Comparison of ENCODE assay signal across 24 cellular contexts in the genomic region with DNA sequence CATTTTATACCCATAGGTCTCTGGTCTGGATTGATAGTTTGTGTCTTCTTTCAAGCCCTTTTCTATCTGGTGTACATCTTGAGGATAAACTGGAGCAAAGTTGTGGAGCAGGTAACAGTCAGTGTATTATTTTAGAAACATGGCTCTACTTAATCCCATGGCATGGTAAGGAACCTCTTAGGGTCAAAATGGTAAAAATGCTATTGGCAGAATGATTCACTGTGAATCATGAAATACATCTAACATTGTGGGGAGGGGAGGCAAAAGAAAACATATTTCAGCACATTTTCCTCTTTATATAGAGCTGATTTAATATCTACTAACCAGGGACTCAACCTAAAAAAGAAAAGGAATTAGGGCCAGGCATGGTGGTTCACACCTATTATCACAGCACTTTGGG. TPM values are rescaled to one million over a fixed set of nuclear protein-coding genes. Genes with fewer than 3 reads are reported as not detected.
DNase-seq lines count a peak whose midpoint lies in the region; ATAC-seq and TF ChIP-seq lines count a peak whose summit lies in the region.
"Had no signal": no experiment of that assay in that cellular context is flagged by ENCODE, and none has a peak within 500 bp of the region (broad histone marks: within the 10 kb centered on the region; RNA-seq: fewer than 3 reads in every experiment).

No MANE protein-coding gene starts in this region.

- TF ChIP-seq CTCF in 22Rv1 (IDR thresholded peaks at IDR 0.05) (no peak), chondrocyte (IDR thresholded peaks at IDR 0.05) (no peak), GM20000 (IDR thresholded peaks at IDR 0.05; ENCODE audit: extremely low read depth, missing control alignments) (no peak)

- peak overlapping the region; percentile 33 for H3K27ac Mint-ChIP-seq in chondrocyte (ENCODE audit: unreplicated experiment)
- H3K27ac Mint-ChIP-seq: CD14-positive monocyte; CD8-positive, alpha-beta memory T cell; HFFc6; T-cell had no signal

- no peak for ATAC-seq in left cardiac atrium
- no peak for ATAC-seq in HG02981 (IDR thresholded peaks at IDR 0.05; ENCODE audit: unreplicated experiment)
- ATAC-seq: T-cell had no signal

- H3K4me3 Mint-ChIP-seq in chondrocyte (ENCODE audit: unreplicated experiment) = no peak overlapping the region
- H3K4me3 Mint-ChIP-seq: CD14-positive monocyte; CD8-positive, alpha-beta memory T cell; HFFc6; T-cell had no signal

- H3K27ac ChIP-seq in 22Rv1 = peak overlapping the region; percentile 93
- H3K27ac ChIP-seq: GM23248, Peyer's patch had no signal

- H3K4me1 Mint-ChIP-seq in chondrocyte (ENCODE audit: low read depth) = peaks cover 16% of the 10 kb centered on the region
- H3K4me1 Mint-ChIP-seq: CD14-positive monocyte; CD8-positive, alpha-beta memory T cell; T-cell had no signal

- H3K36me3 Mint-ChIP-seq in chondrocyte (ENCODE audit: low read depth) = no peaks in the 10 kb centered on the region
- H3K36me3 Mint-ChIP-seq: CD14-positive monocyte; CD8-positive, alpha-beta memory T cell; T-cell had no signal

- H3K9me3 Mint-ChIP-seq in chondrocyte (ENCODE audit: low read depth) = no peaks in the 10 kb centered on the region
- H3K9me3 Mint-ChIP-seq: CD8-positive, alpha-beta memory T cell; HFFc6; T-cell had no signal

- peaks cover 2% of the 10 kb centered on the region for H3K27me3 Mint-ChIP-seq in chondrocyte (ENCODE audit: low read depth)

- DNase-seq in EL (peak; percentile 14), M059J (ENCODE audit: low read depth) (peak; percentile 18), chondrocyte (ENCODE audit: low spot score) (no peak), left cardiac atrium (no peak), GM20000 (ENCODE audit: low spot score) (no peak)
- DNase-seq: ACHN; BE2C; CD8-positive, alpha-beta memory T cell; DMS79 treated with DMSO at 0.1 percent for 48 hours; GM23248; HFFc6; IMR-90; KG1; NCI-H1092; NCI-H1417 treated with DMSO at 0.1 percent for 48 hours; NCI-H1694 treated with DMSO at 0.1 percent for 48 hours; NCI-H2081; NCI-H2227 treated with DMSO at 0.1 percent for 48 hours; NCI-H526 treated with DMSO at 0.1 percent for 48 hours; Peyer's patch; T-cell had no signal

- intact Hi-C loops in left cardiac atrium (cut with DNase I) = no loop called here

RNA-seq across cellular contexts. Expression of a gene that starts 17.9 kb away (rescaled TPM):
- 62.5 and 81.8 TPM in 2 replicates for total RNA-seq in M059J (2014; rRNA removed; shearing (Covaris generic))
- total RNA-seq in chondrocyte (26.5 to 43.6 TPM (median 27.4 TPM) in 3 replicates), left cardiac atrium (10 to 100 TPM; 38.3 to 58.0 TPM)

Comparison
In these comparisons a context has a peak if more than half of its experiments do, and no peak if none do; other contexts are left out.
1. DNase-seq: peak in EL (single experiment) and M059J (single experiment); none in chondrocyte (single experiment), left cardiac atrium (single experiment) and GM20000 (single experiment).